ENCODE assay signal across 1 cellular context in genomic region chr7:2104107-2104710, GRCh38.
TF ChIP-seq lines count a peak whose summit lies in the region.

No MANE protein-coding gene starts in this region.

TF ChIP-seq in K562, 482 proteins besides CTCF, POLR2A, EP300 and RAD21 (continued from another document and continues in another):
- TF ChIP-seq, protein P1, sequence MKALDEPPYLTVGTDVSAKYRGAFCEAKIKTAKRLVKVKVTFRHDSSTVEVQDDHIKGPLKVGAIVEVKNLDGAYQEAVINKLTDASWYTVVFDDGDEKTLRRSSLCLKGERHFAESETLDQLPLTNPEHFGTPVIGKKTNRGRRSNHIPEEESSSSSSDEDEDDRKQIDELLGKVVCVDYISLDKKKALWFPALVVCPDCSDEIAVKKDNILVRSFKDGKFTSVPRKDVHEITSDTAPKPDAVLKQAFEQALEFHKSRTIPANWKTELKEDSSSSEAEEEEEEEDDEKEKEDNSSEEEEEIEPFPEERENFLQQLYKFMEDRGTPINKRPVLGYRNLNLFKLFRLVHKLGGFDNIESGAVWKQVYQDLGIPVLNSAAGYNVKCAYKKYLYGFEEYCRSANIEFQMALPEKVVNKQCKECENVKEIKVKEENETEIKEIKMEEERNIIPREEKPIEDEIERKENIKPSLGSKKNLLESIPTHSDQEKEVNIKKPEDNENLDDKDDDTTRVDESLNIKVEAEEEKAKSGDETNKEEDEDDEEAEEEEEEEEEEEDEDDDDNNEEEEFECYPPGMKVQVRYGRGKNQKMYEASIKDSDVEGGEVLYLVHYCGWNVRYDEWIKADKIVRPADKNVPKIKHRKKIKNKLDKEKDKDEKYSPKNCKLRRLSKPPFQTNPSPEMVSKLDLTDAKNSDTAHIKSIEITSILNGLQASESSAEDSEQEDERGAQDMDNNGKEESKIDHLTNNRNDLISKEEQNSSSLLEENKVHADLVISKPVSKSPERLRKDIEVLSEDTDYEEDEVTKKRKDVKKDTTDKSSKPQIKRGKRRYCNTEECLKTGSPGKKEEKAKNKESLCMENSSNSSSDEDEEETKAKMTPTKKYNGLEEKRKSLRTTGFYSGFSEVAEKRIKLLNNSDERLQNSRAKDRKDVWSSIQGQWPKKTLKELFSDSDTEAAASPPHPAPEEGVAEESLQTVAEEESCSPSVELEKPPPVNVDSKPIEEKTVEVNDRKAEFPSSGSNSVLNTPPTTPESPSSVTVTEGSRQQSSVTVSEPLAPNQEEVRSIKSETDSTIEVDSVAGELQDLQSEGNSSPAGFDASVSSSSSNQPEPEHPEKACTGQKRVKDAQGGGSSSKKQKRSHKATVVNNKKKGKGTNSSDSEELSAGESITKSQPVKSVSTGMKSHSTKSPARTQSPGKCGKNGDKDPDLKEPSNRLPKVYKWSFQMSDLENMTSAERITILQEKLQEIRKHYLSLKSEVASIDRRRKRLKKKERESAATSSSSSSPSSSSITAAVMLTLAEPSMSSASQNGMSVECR (CRISPR knock-in tag; IDR thresholded peaks at IDR 0.05): 0 out of 2 replicates have a peak, but pooled peaks have one; percentile 69
- TF ChIP-seq PHF8 (IDR thresholded peaks at IDR 0.05; ENCODE audit: borderline replicate concordance, low read length): peak; percentile 55; the same call in 1 of the 2 replicates
- peak; percentile 62; the same call in 1 of the 2 replicates for TF ChIP-seq DPF2 (IDR thresholded peaks at IDR 0.05)
- peak; percentile 22; the same call in 1 of the 2 replicates for TF ChIP-seq MTA1 (IDR thresholded peaks at IDR 0.05; ENCODE audit: borderline replicate concordance)
- TF ChIP-seq SIRT6 (IDR thresholded peaks at IDR 0.05; ENCODE audit: low read depth, low read length): no peak
- no peak for TF ChIP-seq ZNF79 (CRISPR knock-in tag; IDR thresholded peaks at IDR 0.05; ENCODE audit: low read depth)
- TF ChIP-seq ZNF239 (CRISPR knock-in tag; IDR thresholded peaks at IDR 0.05): peak; percentile 14; the same call in 1 of the 2 replicates
- TF ChIP-seq ETV1 (tag; conservative IDR thresholded peaks at IDR 0.05; ENCODE audit: low read depth): peak; percentile 55
- TF ChIP-seq, protein P2, sequence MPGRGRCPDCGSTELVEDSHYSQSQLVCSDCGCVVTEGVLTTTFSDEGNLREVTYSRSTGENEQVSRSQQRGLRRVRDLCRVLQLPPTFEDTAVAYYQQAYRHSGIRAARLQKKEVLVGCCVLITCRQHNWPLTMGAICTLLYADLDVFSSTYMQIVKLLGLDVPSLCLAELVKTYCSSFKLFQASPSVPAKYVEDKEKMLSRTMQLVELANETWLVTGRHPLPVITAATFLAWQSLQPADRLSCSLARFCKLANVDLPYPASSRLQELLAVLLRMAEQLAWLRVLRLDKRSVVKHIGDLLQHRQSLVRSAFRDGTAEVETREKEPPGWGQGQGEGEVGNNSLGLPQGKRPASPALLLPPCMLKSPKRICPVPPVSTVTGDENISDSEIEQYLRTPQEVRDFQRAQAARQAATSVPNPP (IDR thresholded peaks at IDR 0.05; ENCODE audit: borderline replicate concordance, insufficient read depth, insufficient read length): no peak
- no peak for TF ChIP-seq PCBP2 (IDR thresholded peaks at IDR 0.05; ENCODE audit: low read depth, low read length, poor library complexity, severe bottlenecking)
- TF ChIP-seq, protein P3, sequence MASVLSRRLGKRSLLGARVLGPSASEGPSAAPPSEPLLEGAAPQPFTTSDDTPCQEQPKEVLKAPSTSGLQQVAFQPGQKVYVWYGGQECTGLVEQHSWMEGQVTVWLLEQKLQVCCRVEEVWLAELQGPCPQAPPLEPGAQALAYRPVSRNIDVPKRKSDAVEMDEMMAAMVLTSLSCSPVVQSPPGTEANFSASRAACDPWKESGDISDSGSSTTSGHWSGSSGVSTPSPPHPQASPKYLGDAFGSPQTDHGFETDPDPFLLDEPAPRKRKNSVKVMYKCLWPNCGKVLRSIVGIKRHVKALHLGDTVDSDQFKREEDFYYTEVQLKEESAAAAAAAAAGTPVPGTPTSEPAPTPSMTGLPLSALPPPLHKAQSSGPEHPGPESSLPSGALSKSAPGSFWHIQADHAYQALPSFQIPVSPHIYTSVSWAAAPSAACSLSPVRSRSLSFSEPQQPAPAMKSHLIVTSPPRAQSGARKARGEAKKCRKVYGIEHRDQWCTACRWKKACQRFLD (CRISPR knock-in tag; IDR thresholded peaks at IDR 0.05): no peak; the same call in 1 of the 2 replicates
- TF ChIP-seq, protein P4, sequence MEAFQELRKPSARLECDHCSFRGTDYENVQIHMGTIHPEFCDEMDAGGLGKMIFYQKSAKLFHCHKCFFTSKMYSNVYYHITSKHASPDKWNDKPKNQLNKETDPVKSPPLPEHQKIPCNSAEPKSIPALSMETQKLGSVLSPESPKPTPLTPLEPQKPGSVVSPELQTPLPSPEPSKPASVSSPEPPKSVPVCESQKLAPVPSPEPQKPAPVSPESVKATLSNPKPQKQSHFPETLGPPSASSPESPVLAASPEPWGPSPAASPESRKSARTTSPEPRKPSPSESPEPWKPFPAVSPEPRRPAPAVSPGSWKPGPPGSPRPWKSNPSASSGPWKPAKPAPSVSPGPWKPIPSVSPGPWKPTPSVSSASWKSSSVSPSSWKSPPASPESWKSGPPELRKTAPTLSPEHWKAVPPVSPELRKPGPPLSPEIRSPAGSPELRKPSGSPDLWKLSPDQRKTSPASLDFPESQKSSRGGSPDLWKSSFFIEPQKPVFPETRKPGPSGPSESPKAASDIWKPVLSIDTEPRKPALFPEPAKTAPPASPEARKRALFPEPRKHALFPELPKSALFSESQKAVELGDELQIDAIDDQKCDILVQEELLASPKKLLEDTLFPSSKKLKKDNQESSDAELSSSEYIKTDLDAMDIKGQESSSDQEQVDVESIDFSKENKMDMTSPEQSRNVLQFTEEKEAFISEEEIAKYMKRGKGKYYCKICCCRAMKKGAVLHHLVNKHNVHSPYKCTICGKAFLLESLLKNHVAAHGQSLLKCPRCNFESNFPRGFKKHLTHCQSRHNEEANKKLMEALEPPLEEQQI (IDR thresholded peaks at IDR 0.05): no peak
- TF ChIP-seq FIP1L1 (IDR thresholded peaks at IDR 0.05; ENCODE audit: low read depth, low read length, poor library complexity, severe bottlenecking): peak; percentile 66
- no peak for TF ChIP-seq RNF219 (CRISPR knock-in tag; IDR thresholded peaks at IDR 0.05)
- TF ChIP-seq CUX1 (CRISPR knock-in tag; IDR thresholded peaks at IDR 0.05): no peak
- no peak for TF ChIP-seq HDGF (IDR thresholded peaks at IDR 0.05)
- TF ChIP-seq KDM2B (CRISPR knock-in tag; IDR thresholded peaks at IDR 0.05): no peak
- no peak for TF ChIP-seq MCM7 (IDR thresholded peaks at IDR 0.05)
- TF ChIP-seq KLF6 (CRISPR knock-in tag; IDR thresholded peaks at IDR 0.05; ENCODE audit: borderline replicate concordance): peak; percentile 53; the same call in 1 of the 2 replicates
- TF ChIP-seq BRCA1 (IDR thresholded peaks at IDR 0.05): no peak
- TF ChIP-seq BRCA1 (CRISPR knock-in tag; IDR thresholded peaks at IDR 0.05): no peak
- no peak for TF ChIP-seq SREBF1 (IDR thresholded peaks at IDR 0.05; ENCODE audit: borderline replicate concordance, low read depth, low read length)
- peak; percentile 60 for TF ChIP-seq USF1 (CRISPR knock-in tag; IDR thresholded peaks at IDR 0.05)
- 0 out of 2 replicates have a peak, but pooled peaks have one; percentile 32 for TF ChIP-seq SAFB (IDR thresholded peaks at IDR 0.05; ENCODE audit: borderline replicate concordance, low read depth, low read length)
- TF ChIP-seq PURB (CRISPR knock-in tag; IDR thresholded peaks at IDR 0.05; ENCODE audit: low read depth): no peak
- no peak for TF ChIP-seq KLF16 (IDR thresholded peaks at IDR 0.05)
- TF ChIP-seq MCM3 (IDR thresholded peaks at IDR 0.05): no peak
- TF ChIP-seq, protein P5, sequence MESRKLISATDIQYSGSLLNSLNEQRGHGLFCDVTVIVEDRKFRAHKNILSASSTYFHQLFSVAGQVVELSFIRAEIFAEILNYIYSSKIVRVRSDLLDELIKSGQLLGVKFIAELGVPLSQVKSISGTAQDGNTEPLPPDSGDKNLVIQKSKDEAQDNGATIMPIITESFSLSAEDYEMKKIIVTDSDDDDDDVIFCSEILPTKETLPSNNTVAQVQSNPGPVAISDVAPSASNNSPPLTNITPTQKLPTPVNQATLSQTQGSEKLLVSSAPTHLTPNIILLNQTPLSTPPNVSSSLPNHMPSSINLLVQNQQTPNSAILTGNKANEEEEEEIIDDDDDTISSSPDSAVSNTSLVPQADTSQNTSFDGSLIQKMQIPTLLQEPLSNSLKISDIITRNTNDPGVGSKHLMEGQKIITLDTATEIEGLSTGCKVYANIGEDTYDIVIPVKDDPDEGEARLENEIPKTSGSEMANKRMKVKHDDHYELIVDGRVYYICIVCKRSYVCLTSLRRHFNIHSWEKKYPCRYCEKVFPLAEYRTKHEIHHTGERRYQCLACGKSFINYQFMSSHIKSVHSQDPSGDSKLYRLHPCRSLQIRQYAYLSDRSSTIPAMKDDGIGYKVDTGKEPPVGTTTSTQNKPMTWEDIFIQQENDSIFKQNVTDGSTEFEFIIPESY (CRISPR knock-in tag; IDR thresholded peaks at IDR 0.05): peak; percentile 96
- TF ChIP-seq GABPA (tag; conservative IDR thresholded peaks at IDR 0.05; ENCODE audit: low read depth): peak; percentile 51
- TF ChIP-seq, protein P6, sequence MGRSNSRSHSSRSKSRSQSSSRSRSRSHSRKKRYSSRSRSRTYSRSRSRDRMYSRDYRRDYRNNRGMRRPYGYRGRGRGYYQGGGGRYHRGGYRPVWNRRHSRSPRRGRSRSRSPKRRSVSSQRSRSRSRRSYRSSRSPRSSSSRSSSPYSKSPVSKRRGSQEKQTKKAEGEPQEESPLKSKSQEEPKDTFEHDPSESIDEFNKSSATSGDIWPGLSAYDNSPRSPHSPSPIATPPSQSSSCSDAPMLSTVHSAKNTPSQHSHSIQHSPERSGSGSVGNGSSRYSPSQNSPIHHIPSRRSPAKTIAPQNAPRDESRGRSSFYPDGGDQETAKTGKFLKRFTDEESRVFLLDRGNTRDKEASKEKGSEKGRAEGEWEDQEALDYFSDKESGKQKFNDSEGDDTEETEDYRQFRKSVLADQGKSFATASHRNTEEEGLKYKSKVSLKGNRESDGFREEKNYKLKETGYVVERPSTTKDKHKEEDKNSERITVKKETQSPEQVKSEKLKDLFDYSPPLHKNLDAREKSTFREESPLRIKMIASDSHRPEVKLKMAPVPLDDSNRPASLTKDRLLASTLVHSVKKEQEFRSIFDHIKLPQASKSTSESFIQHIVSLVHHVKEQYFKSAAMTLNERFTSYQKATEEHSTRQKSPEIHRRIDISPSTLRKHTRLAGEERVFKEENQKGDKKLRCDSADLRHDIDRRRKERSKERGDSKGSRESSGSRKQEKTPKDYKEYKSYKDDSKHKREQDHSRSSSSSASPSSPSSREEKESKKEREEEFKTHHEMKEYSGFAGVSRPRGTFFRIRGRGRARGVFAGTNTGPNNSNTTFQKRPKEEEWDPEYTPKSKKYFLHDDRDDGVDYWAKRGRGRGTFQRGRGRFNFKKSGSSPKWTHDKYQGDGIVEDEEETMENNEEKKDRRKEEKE (IDR thresholded peaks at IDR 0.05; ENCODE audit: borderline replicate concordance in 1 of 2, control insufficient read depth in 1 of 2, low read depth in 2 of 2, low read length in 1 of 2): no peak
- TF ChIP-seq LCOR (CRISPR knock-in tag; IDR thresholded peaks at IDR 0.05): peak; percentile 86; the same call in 1 of the 2 replicates
- TF ChIP-seq LEF1 (IDR thresholded peaks at IDR 0.05): no peak
- no peak for TF ChIP-seq ZNF134 (CRISPR knock-in tag; conservative IDR thresholded peaks at IDR 0.05)
